Comparison of ENCODE assay signal across 1 cellular context in the genomic region with DNA sequence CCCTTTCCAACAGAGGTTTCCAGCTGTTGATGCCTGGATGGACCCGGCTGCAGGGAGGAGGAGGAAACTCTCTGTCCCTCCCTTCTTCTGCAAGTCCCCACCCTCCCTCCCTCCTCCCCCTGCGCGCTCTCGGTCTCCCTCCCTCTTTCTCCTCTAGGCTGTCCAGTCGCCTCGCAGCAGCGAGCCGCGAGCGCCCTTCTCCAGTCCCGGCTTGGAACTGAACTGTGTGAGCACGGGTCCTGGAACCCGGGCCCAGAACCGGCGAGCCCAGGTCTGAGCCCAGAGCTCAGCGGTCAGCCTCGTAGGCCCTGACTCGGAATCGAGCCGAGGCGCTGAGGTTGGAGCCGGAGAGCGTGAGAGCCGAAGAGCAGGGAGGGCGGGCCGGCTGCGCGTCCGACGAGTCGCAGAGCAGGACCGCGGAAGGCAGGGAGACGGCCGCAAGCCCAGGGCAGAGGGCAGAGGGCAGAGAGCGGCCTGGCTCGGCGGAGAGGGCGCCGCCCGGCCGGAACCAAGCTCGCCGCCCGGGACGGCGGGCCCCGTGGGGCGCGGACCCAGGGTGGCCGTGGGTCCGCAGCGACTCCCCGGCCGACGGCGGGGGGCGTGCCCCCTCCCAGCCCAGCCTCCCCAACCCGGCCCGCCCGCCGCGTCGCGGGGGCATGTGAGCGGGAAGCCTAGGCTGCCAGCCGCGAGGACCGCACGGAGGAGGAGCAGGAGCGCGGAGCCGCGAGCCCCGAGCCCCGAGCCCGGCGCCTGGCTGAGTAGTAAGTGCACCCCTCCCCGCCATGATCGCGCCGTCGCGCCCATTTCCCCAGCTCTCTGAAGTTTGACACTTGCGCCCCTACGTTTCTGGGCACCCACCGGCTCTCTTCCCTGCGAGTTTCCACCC.
TF ChIP-seq lines count a peak whose summit lies in the region.

A gene (plus strand): TSS at position 165 of the 886 bp plus-strand sequence. CDS start 39,801 bp downstream, outside the sequence.

TF ChIP-seq in IMR-90, 13 proteins besides CTCF, POLR2A, EP300 and RAD21:
- TF ChIP-seq RCOR1 (IDR thresholded peaks at IDR 0.05; ENCODE audit: insufficient replicate concordance, low read length) (no peak), FOS (IDR thresholded peaks at IDR 0.05; ENCODE audit: low read depth, low read length) (no peak), NFE2L2 (IDR thresholded peaks at IDR 0.05; ENCODE audit: low read depth, low read length) (no peak), MAFK (IDR thresholded peaks at IDR 0.05; ENCODE audit: low read depth, low read length) (no peak), MAZ (IDR thresholded peaks at IDR 0.05; ENCODE audit: borderline replicate concordance, low read depth, low read length) (no peak), BHLHE40 (IDR thresholded peaks at IDR 0.05; ENCODE audit: low read depth, low read length) (no peak)
- TF ChIP-seq, protein P1, sequence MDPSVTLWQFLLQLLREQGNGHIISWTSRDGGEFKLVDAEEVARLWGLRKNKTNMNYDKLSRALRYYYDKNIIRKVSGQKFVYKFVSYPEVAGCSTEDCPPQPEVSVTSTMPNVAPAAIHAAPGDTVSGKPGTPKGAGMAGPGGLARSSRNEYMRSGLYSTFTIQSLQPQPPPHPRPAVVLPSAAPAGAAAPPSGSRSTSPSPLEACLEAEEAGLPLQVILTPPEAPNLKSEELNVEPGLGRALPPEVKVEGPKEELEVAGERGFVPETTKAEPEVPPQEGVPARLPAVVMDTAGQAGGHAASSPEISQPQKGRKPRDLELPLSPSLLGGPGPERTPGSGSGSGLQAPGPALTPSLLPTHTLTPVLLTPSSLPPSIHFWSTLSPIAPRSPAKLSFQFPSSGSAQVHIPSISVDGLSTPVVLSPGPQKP (IDR thresholded peaks at IDR 0.05; ENCODE audit: borderline replicate concordance, low read depth, low read length): no peak
